7 cellular contexts compared by ENCODE assay signal in the genomic region with DNA sequence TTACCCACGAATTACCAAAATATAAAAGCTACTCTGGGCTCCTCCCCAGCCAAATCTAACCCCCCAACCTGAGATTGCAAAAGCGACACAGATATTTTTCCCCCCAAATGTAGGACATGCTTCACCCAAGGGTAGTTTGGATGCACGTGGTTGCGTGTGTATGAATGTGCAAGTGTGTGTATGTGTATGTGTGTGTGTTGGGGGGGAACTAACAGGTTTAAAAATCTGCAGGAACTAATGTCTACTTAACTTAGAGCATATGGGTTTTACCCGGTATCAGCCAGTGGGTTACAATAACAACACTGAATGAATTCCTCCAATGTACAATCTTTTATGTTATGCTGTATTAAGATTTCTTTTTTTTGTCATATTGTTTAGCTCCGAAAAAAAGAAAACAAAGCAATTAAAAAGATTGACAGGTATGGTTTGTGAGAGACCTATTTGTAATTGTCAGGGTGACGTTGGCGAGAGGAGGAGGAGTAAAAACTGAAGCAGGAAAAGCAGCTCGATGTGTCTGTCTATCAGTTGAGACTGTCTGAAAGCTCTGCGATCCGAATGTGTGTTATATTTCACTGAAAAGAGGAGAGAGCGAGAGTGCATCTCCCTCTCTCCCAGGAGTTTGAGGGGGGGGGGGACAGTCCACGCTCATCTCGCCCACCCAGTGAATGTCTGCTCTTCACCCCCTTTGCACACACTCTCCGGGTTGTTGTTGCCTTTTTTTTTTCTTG. TPM values are rescaled to one million over a fixed set of nuclear protein-coding genes. Genes with fewer than 3 reads are reported as not detected.
A peak's percentile ranks its signal among the peaks of the same experiment; 100 is the strongest.
DNase-seq lines count a peak whose midpoint lies in the region; ATAC-seq and TF ChIP-seq lines count a peak whose summit lies in the region.

A gene with protein sequence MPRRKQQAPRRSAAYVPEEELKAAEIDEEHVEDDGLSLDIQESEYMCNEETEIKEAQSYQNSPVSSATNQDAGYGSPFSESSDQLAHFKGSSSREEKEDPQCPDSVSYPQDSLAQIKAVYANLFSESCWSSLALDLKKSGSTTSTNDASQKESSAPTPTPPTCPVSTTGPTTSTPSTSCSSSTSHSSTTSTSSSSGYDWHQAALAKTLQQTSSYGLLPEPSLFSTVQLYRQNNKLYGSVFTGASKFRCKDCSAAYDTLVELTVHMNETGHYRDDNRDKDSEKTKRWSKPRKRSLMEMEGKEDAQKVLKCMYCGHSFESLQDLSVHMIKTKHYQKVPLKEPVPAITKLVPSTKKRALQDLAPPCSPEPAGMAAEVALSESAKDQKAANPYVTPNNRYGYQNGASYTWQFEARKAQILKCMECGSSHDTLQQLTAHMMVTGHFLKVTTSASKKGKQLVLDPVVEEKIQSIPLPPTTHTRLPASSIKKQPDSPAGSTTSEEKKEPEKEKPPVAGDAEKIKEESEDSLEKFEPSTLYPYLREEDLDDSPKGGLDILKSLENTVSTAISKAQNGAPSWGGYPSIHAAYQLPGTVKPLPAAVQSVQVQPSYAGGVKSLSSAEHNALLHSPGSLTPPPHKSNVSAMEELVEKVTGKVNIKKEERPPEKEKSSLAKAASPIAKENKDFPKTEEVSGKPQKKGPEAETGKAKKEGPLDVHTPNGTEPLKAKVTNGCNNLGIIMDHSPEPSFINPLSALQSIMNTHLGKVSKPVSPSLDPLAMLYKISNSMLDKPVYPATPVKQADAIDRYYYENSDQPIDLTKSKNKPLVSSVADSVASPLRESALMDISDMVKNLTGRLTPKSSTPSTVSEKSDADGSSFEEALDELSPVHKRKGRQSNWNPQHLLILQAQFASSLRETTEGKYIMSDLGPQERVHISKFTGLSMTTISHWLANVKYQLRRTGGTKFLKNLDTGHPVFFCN (N-terminal part only) (plus strand): TSS at position 524 of the 728 bp plus-strand sequence. CDS start 1,080 bp downstream, outside the sequence.

- ATAC-seq in HG02759 (IDR thresholded peaks at IDR 0.05; ENCODE audit: unreplicated experiment) (peak; percentile 28), SK-N-SH treated with all-trans-retinoic acid at 6 μM for 48 hours (peak; percentile 70), heart right ventricle (peak; percentile 35 to 80 (median 59))

- peak within 1 kb of the TSS; percentile 93 for H2AFZ ChIP-seq in parathyroid adenoma

- peak within 1 kb of the TSS; percentile 77 for H3K4me2 ChIP-seq in parathyroid adenoma (ENCODE audit: low read length)

- peaks cover 6 to 70% (median 61%) of the 10 kb centered on the region in 9 donors for H3K4me1 ChIP-seq in heart right ventricle
- H3K4me1 ChIP-seq in parathyroid adenoma = peaks cover 5% of the 10 kb centered on the region

- H3K4me3 ChIP-seq in heart right ventricle (peak within 1 kb of the TSS; percentile 78 to 99 (median 94)), parathyroid adenoma (ENCODE audit: low read depth, low read length) (peak within 1 kb of the TSS; percentile 65)

- TF ChIP-seq POLR2A in GM15510 (IDR thresholded peaks at IDR 0.05; ENCODE audit: borderline replicate concordance, extremely low read depth, insufficient read length) = peak; percentile 62

- peak within 1 kb of the TSS; percentile 59 for H3K9ac ChIP-seq in parathyroid adenoma

- no peaks in the 10 kb centered on the region for H3K27me3 ChIP-seq in heart right ventricle
- no peaks in the 10 kb centered on the region for H3K27me3 ChIP-seq in parathyroid adenoma (ENCODE audit: control insufficient read depth, insufficient read depth, low read length)

- H3K27ac ChIP-seq in heart right ventricle (peak within 1 kb of the TSS; percentile 99 to 100 (median 100)), parathyroid adenoma (peak within 1 kb of the TSS; percentile 93)

- H3K9me3 ChIP-seq in heart right ventricle (no peaks in the 10 kb centered on the region), parathyroid adenoma (ENCODE audit: control insufficient read depth, low read length) (no peaks in the 10 kb centered on the region)

- DNase-seq in NCI-H1105 treated with DMSO at 0.1 percent for 48 hours (lab: John Stamatoyannopoulos, UW) (peak; percentile 90), anterior cingulate cortex (lab: John Stamatoyannopoulos, UW) (peak in 39 of 58 donors; percentile 24 to 86 (median 48)), heart right ventricle (peak in 1 of 2 donors; percentile 83)

- peaks cover 22% of the 10 kb centered on the region for H3K79me2 ChIP-seq in parathyroid adenoma

- TF ChIP-seq CTCF in heart right ventricle (IDR thresholded peaks at IDR 0.05) = no peak
- no peak for TF ChIP-seq CTCF in parathyroid adenoma (IDR thresholded peaks at IDR 0.05)

- WGBS in heart right ventricle, 2 donors = 1 to 2% methylated on average over 15 of the region's 15 CpGs

- intact Hi-C loops in heart right ventricle (cut with DNase I) = loop anchor here in 5 of 10 donors (5.0 kb wide), 1 partner anchor 37 kb away; no protein-coding TSS in a partner anchor

- H3K36me3 ChIP-seq in heart right ventricle = peaks cover 0 to 5% (median 0%) of the 10 kb centered on the region in 9 donors
- no peaks in the 10 kb centered on the region for H3K36me3 ChIP-seq in parathyroid adenoma (ENCODE audit: control insufficient read depth, insufficient read depth, low read length)

TF ChIP-seq in SK-N-SH treated with all-trans-retinoic acid at 6 μM for 48 hours, 23 proteins besides CTCF, POLR2A, EP300 and RAD21:
- TF ChIP-seq ARNTL (CRISPR knock-in tag; IDR thresholded peaks at IDR 0.05; ENCODE audit: borderline replicate concordance, low read depth) = no peak
- no peak for TF ChIP-seq TCF4 (CRISPR knock-in tag; IDR thresholded peaks at IDR 0.05; ENCODE audit: borderline replicate concordance)
- TF ChIP-seq, protein P1, sequence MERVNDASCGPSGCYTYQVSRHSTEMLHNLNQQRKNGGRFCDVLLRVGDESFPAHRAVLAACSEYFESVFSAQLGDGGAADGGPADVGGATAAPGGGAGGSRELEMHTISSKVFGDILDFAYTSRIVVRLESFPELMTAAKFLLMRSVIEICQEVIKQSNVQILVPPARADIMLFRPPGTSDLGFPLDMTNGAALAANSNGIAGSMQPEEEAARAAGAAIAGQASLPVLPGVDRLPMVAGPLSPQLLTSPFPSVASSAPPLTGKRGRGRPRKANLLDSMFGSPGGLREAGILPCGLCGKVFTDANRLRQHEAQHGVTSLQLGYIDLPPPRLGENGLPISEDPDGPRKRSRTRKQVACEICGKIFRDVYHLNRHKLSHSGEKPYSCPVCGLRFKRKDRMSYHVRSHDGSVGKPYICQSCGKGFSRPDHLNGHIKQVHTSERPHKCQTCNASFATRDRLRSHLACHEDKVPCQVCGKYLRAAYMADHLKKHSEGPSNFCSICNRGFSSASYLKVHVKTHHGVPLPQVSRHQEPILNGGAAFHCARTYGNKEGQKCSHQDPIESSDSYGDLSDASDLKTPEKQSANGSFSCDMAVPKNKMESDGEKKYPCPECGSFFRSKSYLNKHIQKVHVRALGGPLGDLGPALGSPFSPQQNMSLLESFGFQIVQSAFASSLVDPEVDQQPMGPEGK (CRISPR knock-in tag; IDR thresholded peaks at IDR 0.05; ENCODE audit: borderline replicate concordance) = peak; percentile 85; the same call in 1 of the 2 replicates
- TF ChIP-seq, protein P2, sequence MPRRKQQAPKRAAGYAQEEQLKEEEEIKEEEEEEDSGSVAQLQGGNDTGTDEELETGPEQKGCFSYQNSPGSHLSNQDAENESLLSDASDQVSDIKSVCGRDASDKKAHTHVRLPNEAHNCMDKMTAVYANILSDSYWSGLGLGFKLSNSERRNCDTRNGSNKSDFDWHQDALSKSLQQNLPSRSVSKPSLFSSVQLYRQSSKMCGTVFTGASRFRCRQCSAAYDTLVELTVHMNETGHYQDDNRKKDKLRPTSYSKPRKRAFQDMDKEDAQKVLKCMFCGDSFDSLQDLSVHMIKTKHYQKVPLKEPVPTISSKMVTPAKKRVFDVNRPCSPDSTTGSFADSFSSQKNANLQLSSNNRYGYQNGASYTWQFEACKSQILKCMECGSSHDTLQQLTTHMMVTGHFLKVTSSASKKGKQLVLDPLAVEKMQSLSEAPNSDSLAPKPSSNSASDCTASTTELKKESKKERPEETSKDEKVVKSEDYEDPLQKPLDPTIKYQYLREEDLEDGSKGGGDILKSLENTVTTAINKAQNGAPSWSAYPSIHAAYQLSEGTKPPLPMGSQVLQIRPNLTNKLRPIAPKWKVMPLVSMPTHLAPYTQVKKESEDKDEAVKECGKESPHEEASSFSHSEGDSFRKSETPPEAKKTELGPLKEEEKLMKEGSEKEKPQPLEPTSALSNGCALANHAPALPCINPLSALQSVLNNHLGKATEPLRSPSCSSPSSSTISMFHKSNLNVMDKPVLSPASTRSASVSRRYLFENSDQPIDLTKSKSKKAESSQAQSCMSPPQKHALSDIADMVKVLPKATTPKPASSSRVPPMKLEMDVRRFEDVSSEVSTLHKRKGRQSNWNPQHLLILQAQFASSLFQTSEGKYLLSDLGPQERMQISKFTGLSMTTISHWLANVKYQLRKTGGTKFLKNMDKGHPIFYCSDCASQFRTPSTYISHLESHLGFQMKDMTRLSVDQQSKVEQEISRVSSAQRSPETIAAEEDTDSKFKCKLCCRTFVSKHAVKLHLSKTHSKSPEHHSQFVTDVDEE (CRISPR knock-in tag; IDR thresholded peaks at IDR 0.05) = no peak

RNA-seq across cellular contexts. Expression of the gene that starts here (rescaled TPM):
- 10 to 100 TPM; 13.2 to 22.9 (median 18.3) TPM for total RNA-seq in heart right ventricle
- polyA plus RNA-seq in heart right ventricle = 10 to 100 TPM in 1 of 2 donors, 1 to 10 TPM in 1; 4.8 to 10.7 TPM
